In the genomic region with DNA sequence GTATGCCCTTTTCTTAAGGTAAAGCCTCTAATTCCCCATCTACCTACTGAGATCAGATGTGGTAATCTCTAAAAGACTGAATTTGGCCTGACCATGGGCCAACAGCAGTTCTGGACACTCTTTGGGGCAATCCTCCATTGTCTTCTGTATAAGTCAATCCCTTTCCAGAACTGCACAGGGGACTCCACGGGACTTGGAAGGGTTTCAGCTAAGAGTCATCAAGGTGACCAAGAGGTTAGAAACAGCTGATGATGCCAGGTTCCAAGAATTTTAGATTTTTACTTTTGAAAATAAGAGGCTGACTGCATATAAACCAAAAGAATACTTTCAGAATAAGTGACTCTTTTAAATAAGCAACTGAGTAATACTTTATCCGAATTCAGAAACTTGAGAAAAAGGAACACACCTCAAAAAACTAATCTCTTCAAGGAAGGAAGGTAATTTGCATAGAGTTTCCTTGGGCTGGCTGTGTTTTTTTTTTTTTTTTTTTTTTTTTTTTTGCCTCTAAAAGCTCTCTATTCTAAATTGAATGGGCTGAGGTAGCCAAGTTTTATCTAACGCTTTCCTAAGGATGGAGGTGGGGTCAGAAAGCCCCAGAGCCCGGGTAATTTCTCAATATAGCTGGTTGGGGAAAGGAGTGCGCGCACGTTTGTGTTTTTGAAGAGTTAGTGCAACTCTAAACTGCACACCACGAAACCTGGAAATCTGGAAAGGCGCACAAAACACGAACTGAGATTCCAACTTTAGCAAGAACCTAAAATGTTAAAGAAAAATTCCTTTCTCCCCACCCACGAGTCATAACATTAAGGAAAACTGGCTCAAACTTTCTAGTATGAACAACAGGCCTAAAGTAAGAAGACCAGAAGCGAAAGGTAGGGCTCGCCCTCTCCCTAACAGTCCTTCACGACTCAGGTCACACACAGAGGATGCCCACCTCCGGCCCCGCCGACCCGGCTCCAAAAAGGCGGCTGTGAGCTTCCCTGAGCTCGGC, we compare ENCODE assay signal across 8 cellular contexts. TPM values are rescaled to one million over a fixed set of nuclear protein-coding genes. Genes with fewer than 3 reads are reported as not detected.
DNase-seq lines count a peak whose midpoint lies in the region; ATAC-seq and TF ChIP-seq lines count a peak whose summit lies in the region.

No MANE protein-coding gene starts in this region.

- peak overlapping the region; percentile 59 for H4K8ac ChIP-seq in mesendoderm (ENCODE audit: low read depth, low read length)

- H3K18ac ChIP-seq in mesendoderm (ENCODE audit: low read length): peak overlapping the region; percentile 86

- H3K4ac ChIP-seq in mesendoderm (ENCODE audit: low read depth, low read length): peak overlapping the region; percentile 64

- no peak overlapping the region for H4K5ac ChIP-seq in mesendoderm (ENCODE audit: low read length)

- TF ChIP-seq CTCF in BE2C (IDR thresholded peaks at IDR 0.05; ENCODE audit: low read depth, low read length) (no peak), mammary epithelial cell (conservative IDR thresholded peaks at IDR 0.05 in 1 of 2, IDR thresholded peaks at IDR 0.05 in 1 of 2; ENCODE audit: extremely low read depth in 1 of 2, insufficient read depth in 1 of 2, low read depth in 1 of 2, low read length in 2 of 2) (no peak)

- DNase-seq in BE2C: no peak
- DNase-seq in mammary epithelial cell: peak; percentile 51
- peak; percentile 49 for DNase-seq in mesendoderm
- no peak for DNase-seq in nucleus accumbens (lab: John Stamatoyannopoulos, UW)
- no peak for DNase-seq in NCI-H146 (lab: John Stamatoyannopoulos, UW)
- no peak for DNase-seq in COLO829 (ENCODE audit: low spot score)

- peaks cover 67% of the 10 kb centered on the region for H3K79me2 ChIP-seq in mammary epithelial cell (ENCODE audit: insufficient read depth, low read length)
- peaks cover 56% of the 10 kb centered on the region for H3K79me2 ChIP-seq in mesendoderm (ENCODE audit: control insufficient read depth, insufficient read depth, low read length)

- in situ Hi-C loops in mammary epithelial cell (cut with MboI; ENCODE audit: low sequenced_read_pairs in 2 of 2): no loop called here

- H3K4me3 ChIP-seq in BE2C (ENCODE audit: low read depth, low read length) (peak overlapping the region; percentile 97), HUES6 (ENCODE audit: low read depth, low read length) (peak overlapping the region; percentile 77), mammary epithelial cell (replicated peaks in 1 of 3; ENCODE audit: insufficient read depth in 1 of 3, low read depth in 2 of 3, low read length in 3 of 3) (peak overlapping the region; percentile 92 to 95 (median 94)), mesendoderm (ENCODE audit: low read length) (peak overlapping the region; percentile 99)

- H3K56ac ChIP-seq in mesendoderm (ENCODE audit: low read length): peak overlapping the region; percentile 99

- H2AK5ac ChIP-seq in mesendoderm (ENCODE audit: low read length): peak overlapping the region; percentile 75

- BruUV-seq in mammary epithelial cell (replicated peaks; lab: Mats Ljungman, UMichigan): TSS peak; percentile 34

- H3K9me3 ChIP-seq in BE2C (no peaks in the 10 kb centered on the region), HUES6 (ENCODE audit: control insufficient read depth, insufficient read depth, low read depth, low read length) (no peaks in the 10 kb centered on the region), mammary epithelial cell (replicated peaks; ENCODE audit: insufficient read depth, low read length) (no peaks in the 10 kb centered on the region)

- 2% methylated on average over 20 of the region's 20 CpGs for WGBS in mammary epithelial cell (ENCODE audit: low coverage, missing lambda C conversion rate)
- no CpG with 5 or more reads among the region's 20 CpGs for WGBS in mesendoderm (ENCODE audit: extremely low coverage, insufficient coverage, low lambda C conversion rate)

- dilution Hi-C loops in mammary epithelial cell (cut with HindIII; ENCODE audit: low sequenced_read_pairs): no loop called here

- H3K36me3 ChIP-seq in BE2C (peaks cover 57% of the 10 kb centered on the region), HUES6 (ENCODE audit: control insufficient read depth, insufficient read depth, low read length) (peaks cover 72% of the 10 kb centered on the region), mammary epithelial cell (ENCODE audit: insufficient read depth, low read length) (peaks cover 20% of the 10 kb centered on the region), mesendoderm (ENCODE audit: control insufficient read depth, insufficient read depth, low read length) (peaks cover 28% of the 10 kb centered on the region)

- H3K27ac ChIP-seq in HUES6 (ENCODE audit: low read depth, low read length) (peak overlapping the region; percentile 99), mammary epithelial cell (ENCODE audit: insufficient read depth, low read depth, low read length) (peak overlapping the region; percentile 92), mesendoderm (ENCODE audit: low read depth, low read length) (peak overlapping the region; percentile 96)

- H2BK15ac ChIP-seq in mesendoderm (replicated peaks; ENCODE audit: low read depth): no peak overlapping the region

- ATAC-seq in HG03571 (IDR thresholded peaks at IDR 0.05; ENCODE audit: unreplicated experiment): no peak

- peaks cover 17% of the 10 kb centered on the region for H4K20me1 ChIP-seq in mammary epithelial cell (ENCODE audit: insufficient read depth, low read length)

- H3K9ac ChIP-seq in HUES6 (ENCODE audit: low read length) (peak overlapping the region; percentile 99), mammary epithelial cell (ENCODE audit: insufficient read depth, low read length) (peak overlapping the region; percentile 97), mesendoderm (ENCODE audit: low read length) (peak overlapping the region; percentile 99)

- peaks cover 16% of the 10 kb centered on the region for H3K79me1 ChIP-seq in mesendoderm (ENCODE audit: low read length)

- intact Hi-C loops in mammary epithelial cell (cut with micrococcal nuclease): loop anchor here (1.0 to 5.0 kb wide), 2 partner anchors 79 to 406 kb away; no protein-coding TSS in a partner anchor

- peak overlapping the region; percentile 95 for H3K23ac ChIP-seq in mesendoderm (ENCODE audit: low read length)

- H2BK120ac ChIP-seq in mesendoderm (ENCODE audit: low read depth, low read length): no peak overlapping the region

- CTCF ChIA-PET in mammary epithelial cell (lab: Charles Lee; ENCODE audit: low non-redundant PET): interaction anchor here (0.6 to 1.3 kb wide), 5 partner anchors 17 to 188 kb away, joined by 3 to 12 read pairs (median 5); no protein-coding TSS in a partner anchor

- H2AFZ ChIP-seq in mammary epithelial cell (ENCODE audit: low read depth, low read length): peak overlapping the region; percentile 81

- peak overlapping the region; percentile 96 for H3K4me2 ChIP-seq in mammary epithelial cell (ENCODE audit: insufficient read depth, low read depth, low read length)
- peak overlapping the region; percentile 100 for H3K4me2 ChIP-seq in mesendoderm (ENCODE audit: low read length)

- H3K27me3 ChIP-seq in BE2C (no peaks in the 10 kb centered on the region), HUES6 (ENCODE audit: control insufficient read depth, insufficient read depth, low read length) (no peaks in the 10 kb centered on the region), mammary epithelial cell (ENCODE audit: insufficient read depth, low read length) (no peaks in the 10 kb centered on the region), mesendoderm (ENCODE audit: insufficient read depth, low read length, poor library complexity) (no peaks in the 10 kb centered on the region)

- H2BK5ac ChIP-seq in mesendoderm (ENCODE audit: low read length): peak overlapping the region; percentile 67

- peaks cover 3% of the 10 kb centered on the region; the same call in 1 of the 2 replicates for H3K4me1 ChIP-seq in BE2C
- H3K4me1 ChIP-seq in HUES6 (ENCODE audit: control insufficient read depth, insufficient read depth, low read length): peaks cover 15% of the 10 kb centered on the region
- H3K4me1 ChIP-seq in mammary epithelial cell (ENCODE audit: insufficient read depth, low read length): peaks cover 34% of the 10 kb centered on the region
- H3K4me1 ChIP-seq in mesendoderm (ENCODE audit: control insufficient read depth, low read depth, low read length): peaks cover 12% of the 10 kb centered on the region

RNA-seq across cellular contexts. Expression of a gene that starts 1.3 kb away (rescaled TPM):
- polyA plus RNA-seq in BE2C (2012; ENCODE audit: insufficient read depth, insufficient read length, low read depth): 117 TPM
- total RNA-seq in mammary epithelial cell: 100 to 1,000 TPM; 284 to 291 TPM
- polyA plus RNA-seq in mammary epithelial cell: 310 TPM
- 716 TPM for polyA minus RNA-seq in mammary epithelial cell
- 163 TPM for polyA plus RNA-seq in mesendoderm (2013, experiment 1 of 2)
- 162 TPM for polyA plus RNA-seq in mesendoderm (2013, experiment 2 of 2)

RNA-seq across cellular contexts. Expression of a gene that starts 8.6 kb away (rescaled TPM):
- polyA plus RNA-seq in BE2C (2012; ENCODE audit: insufficient read depth, insufficient read length, low read depth): 9.5 TPM
- total RNA-seq in mammary epithelial cell: 10 to 100 TPM in 1 of 2 donors, 1 to 10 TPM in 1; 7.0 to 41.7 TPM
- 22.0 TPM for polyA plus RNA-seq in mammary epithelial cell
- 24.9 TPM for polyA minus RNA-seq in mammary epithelial cell
- polyA plus RNA-seq in mesendoderm (2013, experiment 1 of 2): 49.3 TPM
- 50.2 TPM for polyA plus RNA-seq in mesendoderm (2013, experiment 2 of 2)

RNA-seq across cellular contexts. Expression of a gene that starts 25.3 kb away (rescaled TPM):
- polyA plus RNA-seq in BE2C (2012; ENCODE audit: insufficient read depth, insufficient read length, low read depth): 23.5 TPM
- total RNA-seq in mammary epithelial cell: 10 to 100 TPM; 17.8 to 33.3 TPM
- polyA plus RNA-seq in mammary epithelial cell: 32.4 TPM
- 40.2 TPM for polyA minus RNA-seq in mammary epithelial cell
- 10.3 TPM for polyA plus RNA-seq in mesendoderm (2013, experiment 1 of 2)
- 10.0 TPM for polyA plus RNA-seq in mesendoderm (2013, experiment 2 of 2)

RNA-seq across cellular contexts. Expression of a gene that starts 31.8 kb away (rescaled TPM):
- 142 TPM for polyA plus RNA-seq in BE2C (2012; ENCODE audit: insufficient read depth, insufficient read length, low read depth)
- 100 to 1,000 TPM; 131 to 132 TPM for total RNA-seq in mammary epithelial cell
- 176 TPM for polyA plus RNA-seq in mammary epithelial cell
- 162 TPM for polyA minus RNA-seq in mammary epithelial cell
- polyA plus RNA-seq in mesendoderm (2013, experiment 1 of 2): 156 TPM
- 157 TPM for polyA plus RNA-seq in mesendoderm (2013, experiment 2 of 2)

RNA-seq across cellular contexts. Expression of a gene that starts 44.5 kb away (rescaled TPM):
- polyA plus RNA-seq in BE2C (2012; ENCODE audit: insufficient read depth, insufficient read length, low read depth): 17.6 TPM
- total RNA-seq in mammary epithelial cell: 10 to 100 TPM; 33.7 to 43.1 TPM
- polyA plus RNA-seq in mammary epithelial cell: 38.1 TPM
- 35.6 TPM for polyA minus RNA-seq in mammary epithelial cell
- 6.3 TPM for polyA plus RNA-seq in mesendoderm (2013, experiment 1 of 2)
- 6.4 TPM for polyA plus RNA-seq in mesendoderm (2013, experiment 2 of 2)

Comparison
In these comparisons a context has a peak if more than half of its experiments do, and no peak if none do; other contexts are left out.
1. DNase-seq: peak in mammary epithelial cell (single experiment) and mesendoderm (single experiment); none in BE2C (single experiment), nucleus accumbens (0 of 56), NCI-H146 (single experiment) and COLO829 (single experiment).
2. Peak in every context shown above with its lines, with median percentiles within 50 percentile points of each other: H3K4me3 ChIP-seq, H3K27ac ChIP-seq and H3K9ac ChIP-seq.